In genomic region chr14:81990312-81990761, GRCh38 we compare ENCODE assay signal across 8 cellular contexts.
A peak's percentile ranks its signal among the peaks of the same experiment; 100 is the strongest.
DNase-seq lines count a peak whose midpoint lies in the region; ATAC-seq and TF ChIP-seq lines count a peak whose summit lies in the region.

No MANE protein-coding gene starts in this region.

- no peaks in the 10 kb centered on the region for H3K9me3 Mint-ChIP-seq in activated naive CD4-positive, alpha-beta T cell treated with anti-CD3 and anti-CD28 coated beads for 36 hours
- H3K9me3 Mint-ChIP-seq in HFFc6: peaks cover 7% of the 10 kb centered on the region
- no peaks in the 10 kb centered on the region for H3K9me3 Mint-ChIP-seq in activated CD4-positive, alpha-beta T cell treated with anti-CD3 and anti-CD28 coated beads, Interleukin-2, amount 10 ng/mL, durations not matched to agents 24 days and 14 days
- H3K9me3 Mint-ChIP-seq in activated T-helper 17 cell treated with anti-CD3 and anti-CD28 coated beads, Interleukin-2, amount 50 U/mL, for 72 hours: no peaks in the 10 kb centered on the region

- no peaks in the 10 kb centered on the region for H3K4me1 Mint-ChIP-seq in activated naive CD4-positive, alpha-beta T cell treated with anti-CD3 and anti-CD28 coated beads for 36 hours (ENCODE audit: low read depth)
- no peaks in the 10 kb centered on the region for H3K4me1 Mint-ChIP-seq in HFFc6 (ENCODE audit: low read depth)
- no peaks in the 10 kb centered on the region for H3K4me1 Mint-ChIP-seq in activated CD4-positive, alpha-beta T cell treated with anti-CD3 and anti-CD28 coated beads, Interleukin-2, amount 10 ng/mL, durations not matched to agents 24 days and 14 days
- no peaks in the 10 kb centered on the region for H3K4me1 Mint-ChIP-seq in activated T-helper 17 cell treated with anti-CD3 and anti-CD28 coated beads, Interleukin-2, amount 50 U/mL, for 72 hours

- intact Hi-C loops in activated naive CD4-positive, alpha-beta T cell treated with anti-CD3 and anti-CD28 coated beads for 36 hours (cut with micrococcal nuclease): loop anchor here (1.0 to 10.0 kb wide), 4 partner anchors 278 to 1474 kb away; no protein-coding TSS in a partner anchor
- intact Hi-C loops in activated CD4-positive, alpha-beta T cell treated with anti-CD3 and anti-CD28 coated beads, Interleukin-2, amount 10 ng/mL, durations not matched to agents 24 days and 14 days (cut with micrococcal nuclease): loop anchor here (5.0 kb wide), 1 partner anchor 1472 kb away; no protein-coding TSS in a partner anchor

- peak; percentile 87 for TF ChIP-seq CTCF in HFFc6 (IDR thresholded peaks at IDR 0.05)
- TF ChIP-seq CTCF in omental fat pad (IDR thresholded peaks at IDR 0.05): peak in 2 of 3 donors; percentile 7 to 21

- peak; percentile 63 for ATAC-seq in omental fat pad (ENCODE audit: low FRiP score)
- ATAC-seq in activated T-helper 17 cell treated with anti-CD3 and anti-CD28 coated beads, Interleukin-2, amount 50 U/mL, for 72 hours (replicated peaks): no peak

- CTCF ChIA-PET in activated naive CD4-positive, alpha-beta T cell treated with anti-CD3 and anti-CD28 coated beads for 36 hours (lab: Charles Lee): interaction anchor here (0.6 to 1.3 kb wide), 9 partner anchors 12 to 1082 kb away, joined by 3 to 6 read pairs (median 4); no protein-coding TSS in a partner anchor

- no peak overlapping the region for H3K4me3 Mint-ChIP-seq in activated naive CD4-positive, alpha-beta T cell treated with anti-CD3 and anti-CD28 coated beads for 36 hours
- H3K4me3 Mint-ChIP-seq in HFFc6: no peak overlapping the region
- no peak overlapping the region for H3K4me3 Mint-ChIP-seq in activated CD4-positive, alpha-beta T cell treated with anti-CD3 and anti-CD28 coated beads, Interleukin-2, amount 10 ng/mL, durations not matched to agents 24 days and 14 days
- no peak overlapping the region for H3K4me3 Mint-ChIP-seq in activated T-helper 17 cell treated with anti-CD3 and anti-CD28 coated beads, Interleukin-2, amount 50 U/mL, for 72 hours

- no peaks in the 10 kb centered on the region for H3K36me3 Mint-ChIP-seq in activated naive CD4-positive, alpha-beta T cell treated with anti-CD3 and anti-CD28 coated beads for 36 hours (ENCODE audit: low read depth)
- no peaks in the 10 kb centered on the region for H3K36me3 Mint-ChIP-seq in HFFc6 (ENCODE audit: low read depth)
- no peaks in the 10 kb centered on the region for H3K36me3 Mint-ChIP-seq in activated CD4-positive, alpha-beta T cell treated with anti-CD3 and anti-CD28 coated beads, Interleukin-2, amount 10 ng/mL, durations not matched to agents 24 days and 14 days (ENCODE audit: low read depth)
- no peaks in the 10 kb centered on the region for H3K36me3 Mint-ChIP-seq in activated T-helper 17 cell treated with anti-CD3 and anti-CD28 coated beads, Interleukin-2, amount 50 U/mL, for 72 hours (ENCODE audit: low read depth)

- peak; percentile 63 for DNase-seq in activated naive CD4-positive, alpha-beta T cell treated with anti-CD3 and anti-CD28 coated beads for 36 hours
- DNase-seq in activated naive CD4-positive, alpha-beta T cell treated with anti-CD3 and anti-CD28 coated beads, Interleukin-2, amount 50 U/mL, for 16 hours: no peak
- DNase-seq in HFFc6: peak; percentile 22
- DNase-seq in NCI-H146 treated with DMSO at 0.1 percent for 48 hours (lab: John Stamatoyannopoulos, UW; ENCODE audit: unreplicated experiment): peak; percentile 3
- DNase-seq in activated CD4-positive, alpha-beta T cell treated with anti-CD3 and anti-CD28 coated beads, Interleukin-2, amount 10 ng/mL, durations not matched to agents 24 days and 14 days: peak; percentile 79
- DNase-seq in fibroblast of peridontal ligament (ENCODE audit: extremely low read depth): peak; percentile 69
- no peak for DNase-seq in omental fat pad (ENCODE audit: low spot score)

- H3K27me3 Mint-ChIP-seq in activated naive CD4-positive, alpha-beta T cell treated with anti-CD3 and anti-CD28 coated beads for 36 hours (ENCODE audit: low read depth): peaks cover 11% of the 10 kb centered on the region
- H3K27me3 Mint-ChIP-seq in HFFc6 (ENCODE audit: insufficient read depth): no peaks in the 10 kb centered on the region
- H3K27me3 Mint-ChIP-seq in activated CD4-positive, alpha-beta T cell treated with anti-CD3 and anti-CD28 coated beads, Interleukin-2, amount 10 ng/mL, durations not matched to agents 24 days and 14 days: no peaks in the 10 kb centered on the region
- no peaks in the 10 kb centered on the region for H3K27me3 Mint-ChIP-seq in activated T-helper 17 cell treated with anti-CD3 and anti-CD28 coated beads, Interleukin-2, amount 50 U/mL, for 72 hours

- no peak overlapping the region for H3K27ac Mint-ChIP-seq in activated naive CD4-positive, alpha-beta T cell treated with anti-CD3 and anti-CD28 coated beads for 36 hours
- no peak overlapping the region for H3K27ac Mint-ChIP-seq in HFFc6
- no peak overlapping the region for H3K27ac Mint-ChIP-seq in activated CD4-positive, alpha-beta T cell treated with anti-CD3 and anti-CD28 coated beads, Interleukin-2, amount 10 ng/mL, durations not matched to agents 24 days and 14 days
- H3K27ac Mint-ChIP-seq in activated T-helper 17 cell treated with anti-CD3 and anti-CD28 coated beads, Interleukin-2, amount 50 U/mL, for 72 hours: no peak overlapping the region

Comparison
In these comparisons a context has a peak if more than half of its experiments do, and no peak if none do; other contexts are left out.
1. DNase-seq: peak in activated naive CD4-positive, alpha-beta T cell treated with anti-CD3 and anti-CD28 coated beads for 36 hours (single experiment), HFFc6 (single experiment), NCI-H146 treated with DMSO at 0.1 percent for 48 hours (single experiment), activated CD4-positive, alpha-beta T cell treated with anti-CD3 and anti-CD28 coated beads, Interleukin-2, amount 10 ng/mL, durations not matched to agents 24 days and 14 days (single experiment) and fibroblast of peridontal ligament (single experiment); none in activated naive CD4-positive, alpha-beta T cell treated with anti-CD3 and anti-CD28 coated beads, Interleukin-2, amount 50 U/mL, for 16 hours (single experiment) and omental fat pad (single experiment).